Comparison of ENCODE assay signal across 8 cellular contexts in the genomic region with DNA sequence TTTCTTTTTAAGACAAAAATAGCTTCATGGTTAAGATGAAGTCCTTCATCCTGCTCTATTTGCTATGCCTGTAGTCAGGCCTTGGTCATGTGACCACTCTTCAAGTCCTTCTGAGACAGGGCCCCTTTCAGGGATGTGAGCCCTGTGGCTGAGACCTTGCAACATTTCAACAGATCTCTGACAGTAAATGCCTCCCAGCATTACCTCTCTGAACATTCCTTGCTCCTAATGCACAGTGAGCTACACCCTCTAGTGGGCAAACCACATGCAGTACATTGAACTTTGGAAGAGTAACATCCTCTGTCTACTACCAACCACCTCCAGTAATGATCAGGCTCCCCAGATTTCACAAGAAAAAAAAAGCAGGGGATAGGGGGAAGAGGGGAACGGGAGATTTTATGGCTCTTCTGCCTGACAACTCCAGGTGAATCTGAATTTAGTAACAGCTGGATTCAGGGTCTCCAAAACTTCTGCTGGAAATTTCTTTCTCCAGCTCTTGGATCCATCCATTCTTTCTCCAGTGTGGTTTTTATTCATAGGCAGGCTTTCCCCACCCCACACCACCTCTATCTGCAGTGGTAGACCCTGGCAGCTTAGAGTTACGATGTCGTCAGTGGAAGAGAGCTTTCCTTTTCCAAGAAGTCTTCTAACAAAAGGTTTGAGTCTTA. TPM values are rescaled to one million over a fixed set of nuclear protein-coding genes. Genes with fewer than 3 reads are reported as not detected.
DNase-seq lines count a peak whose midpoint lies in the region; ATAC-seq and TF ChIP-seq lines count a peak whose summit lies in the region.

No MANE protein-coding gene starts in this region.

- no peak overlapping the region for H3K27ac Mint-ChIP-seq in activated CD4-positive, alpha-beta memory T cell treated with anti-CD3 and anti-CD28 coated beads for 36 hours

- H3K4me3 ChIP-seq in cardiac muscle cell (no peak overlapping the region), gastrocnemius medialis (no peak overlapping the region)

- peaks cover 3% of the 10 kb centered on the region for H3K4me1 Mint-ChIP-seq in activated CD4-positive, alpha-beta memory T cell treated with anti-CD3 and anti-CD28 coated beads for 36 hours (ENCODE audit: low read depth)

- CTCF ChIA-PET in activated CD4-positive, alpha-beta memory T cell treated with anti-CD3 and anti-CD28 coated beads for 36 hours (lab: Charles Lee): interaction anchor here (0.6 to 1.8 kb wide), 10 partner anchors 69 to 425 kb away, joined by 3 to 6 read pairs (median 3); no protein-coding TSS in a partner anchor

- in situ Hi-C loops in Caki2 (cut with HindIII; ENCODE audit: low pct_unique_long_range_greater_than_20kb, low sequenced_read_pairs): no loop called here
- in situ Hi-C loops in gastrocnemius medialis (cut with MboI; ENCODE audit: low sequenced_read_pairs in 4 of 4): no loop called here

- H3K27ac ChIP-seq in cardiac muscle cell (peak overlapping the region; percentile 40), gastrocnemius medialis (no peak overlapping the region)

- TF ChIP-seq POLR2A in gastrocnemius medialis (IDR thresholded peaks at IDR 0.05): no peak

- POLR2A ChIA-PET in activated CD4-positive, alpha-beta memory T cell treated with anti-CD3 and anti-CD28 coated beads for 36 hours (lab: Charles Lee): no interaction called here

- H3K27me3 Mint-ChIP-seq in activated CD4-positive, alpha-beta memory T cell treated with anti-CD3 and anti-CD28 coated beads for 36 hours: no peaks in the 10 kb centered on the region

- peaks cover 16% of the 10 kb centered on the region for H3K36me3 Mint-ChIP-seq in activated CD4-positive, alpha-beta memory T cell treated with anti-CD3 and anti-CD28 coated beads for 36 hours

- H3K9me3 ChIP-seq in cardiac muscle cell (ENCODE audit: low read depth) (no peaks in the 10 kb centered on the region), gastrocnemius medialis (no peaks in the 10 kb centered on the region)

- ATAC-seq in GM18870 (IDR thresholded peaks at IDR 0.05; ENCODE audit: unreplicated experiment) (peak; percentile 91), HG03066 (IDR thresholded peaks at IDR 0.05; ENCODE audit: low read depth, unreplicated experiment) (peak; percentile 88), gastrocnemius medialis (peak; percentile 26 to 27)

- intact Hi-C loops in activated CD4-positive, alpha-beta memory T cell treated with anti-CD3 and anti-CD28 coated beads for 36 hours (cut with micrococcal nuclease): loop anchor here (1.0 to 10.0 kb wide), 3 partner anchors 196 to 420 kb away; no protein-coding TSS in a partner anchor
- intact Hi-C loops in gastrocnemius medialis (cut with DNase I; ENCODE audit: low total_unique reads): loop anchor here (10.0 kb wide), 1 partner anchor 190 kb away; no protein-coding TSS in a partner anchor

- H3K36me3 ChIP-seq in cardiac muscle cell (no peaks in the 10 kb centered on the region), gastrocnemius medialis (peaks cover 0 to 9% of the 10 kb centered on the region in 2 donors)

- H3K9me3 Mint-ChIP-seq in activated CD4-positive, alpha-beta memory T cell treated with anti-CD3 and anti-CD28 coated beads for 36 hours: peaks cover 12% of the 10 kb centered on the region

- H3K4me3 Mint-ChIP-seq in activated CD4-positive, alpha-beta memory T cell treated with anti-CD3 and anti-CD28 coated beads for 36 hours: no peak overlapping the region

- DNase-seq in Caki2 (ENCODE audit: low read depth) (peak; percentile 36), NCI-H226 (peak; percentile 33), cardiac muscle cell (ENCODE audit: low read depth in 1 of 2, low spot score in 1 of 2) (peak; percentile 68 to 89), gastrocnemius medialis (no peak), NCI-H128 (lab: John Stamatoyannopoulos, UW; ENCODE audit: unreplicated experiment) (no peak)
- DNase-seq in activated CD4-positive, alpha-beta memory T cell treated with anti-CD3 and anti-CD28 coated beads for 36 hours: peak; percentile 11

- peak; percentile 93 for TF ChIP-seq CTCF in cardiac muscle cell (IDR thresholded peaks at IDR 0.05; ENCODE audit: low read depth, low read length)
- peak in 3 of 5 experiments; percentile 27 to 62 (median 41) for TF ChIP-seq CTCF in gastrocnemius medialis (IDR thresholded peaks at IDR 0.05 in 4 of 5, conservative IDR thresholded peaks at IDR 0.05 in 1 of 5)

- H3K27me3 ChIP-seq in cardiac muscle cell: no peaks in the 10 kb centered on the region
- no peaks in the 10 kb centered on the region for H3K27me3 ChIP-seq in gastrocnemius medialis

- H3K4me1 ChIP-seq in cardiac muscle cell (ENCODE audit: low read depth): peaks cover 25% of the 10 kb centered on the region
- peaks cover 0 to 4% of the 10 kb centered on the region in 2 donors for H3K4me1 ChIP-seq in gastrocnemius medialis

RNA-seq across cellular contexts. Expression of a gene that starts 8.9 kb away (rescaled TPM):
- 25.7 and 35.2 TPM in 2 replicates for total RNA-seq in Caki2 (2014; rRNA removed; shearing (Covaris generic); ENCODE audit: low replicate concordance)
- total RNA-seq in activated CD4-positive, alpha-beta memory T cell treated with anti-CD3 and anti-CD28 coated beads for 36 hours: 10 to 100 TPM; 43.1 to 45.0 TPM
- total RNA-seq in cardiac muscle cell (28.1 and 42.9 TPM in 2 replicates), gastrocnemius medialis (10 to 100 TPM; 31.1 to 49.6 (median 34.1) TPM)
- 24.2 and 37.3 TPM in 2 replicates for polyA plus RNA-seq in cardiac muscle cell

RNA-seq across cellular contexts. Expression of a gene that starts 39.5 kb away (rescaled TPM):
- not detected in 2 replicates for total RNA-seq in Caki2 (2014; rRNA removed; shearing (Covaris generic); ENCODE audit: low replicate concordance)
- not detected for total RNA-seq in activated CD4-positive, alpha-beta memory T cell treated with anti-CD3 and anti-CD28 coated beads for 36 hours
- total RNA-seq in cardiac muscle cell (not detected in 2 replicates), gastrocnemius medialis (not detected)
- not detected in 2 replicates for polyA plus RNA-seq in cardiac muscle cell

Comparison
In these comparisons a context has a peak if more than half of its experiments do, and no peak if none do; other contexts are left out.
1. DNase-seq: peak in Caki2 (single experiment), NCI-H226 (single experiment), activated CD4-positive, alpha-beta memory T cell treated with anti-CD3 and anti-CD28 coated beads for 36 hours (single experiment) and cardiac muscle cell (2 of 2); none in gastrocnemius medialis (0 of 2) and NCI-H128 (single experiment).
2. ATAC-seq: peak in every context shown above with its lines; median percentile 91 in GM18870; 88 in HG03066; 26 in gastrocnemius medialis.